1 cellular context compared by ENCODE assay signal in genomic region chr6:126054258-126054702, GRCh38.
TF ChIP-seq lines count a peak whose summit lies in the region.

No MANE protein-coding gene starts in this region.

TF ChIP-seq in K562, 482 proteins besides CTCF, POLR2A, EP300 and RAD21 (continued from another document and continues in another):
- TF ChIP-seq ZNF512 (tag; IDR thresholded peaks at IDR 0.05) (no peak), NFATC3 (IDR thresholded peaks at IDR 0.05) (no peak), ZNF197 (CRISPR knock-in tag; IDR thresholded peaks at IDR 0.05; ENCODE audit: low read depth) (0 out of 2 replicates have a peak, but pooled peaks have one; percentile 41), KAT8 (IDR thresholded peaks at IDR 0.05; ENCODE audit: low read depth) (no peak), NR1H2 (CRISPR knock-in tag; IDR thresholded peaks at IDR 0.05) (no peak), ZNF354B (CRISPR knock-in tag; IDR thresholded peaks at IDR 0.05) (no peak), CGGBP1 (CRISPR knock-in tag; IDR thresholded peaks at IDR 0.05) (no peak), ZBTB26 (CRISPR knock-in tag; IDR thresholded peaks at IDR 0.05) (0 out of 2 replicates have a peak, but pooled peaks have one; percentile 32), POLR2H (tag; IDR thresholded peaks at IDR 0.05; ENCODE audit: low read depth) (no peak), STAT6 (CRISPR knock-in tag; IDR thresholded peaks at IDR 0.05) (no peak), HNRNPUL1 (IDR thresholded peaks at IDR 0.05; ENCODE audit: low read length) (no peak), ZKSCAN3 (CRISPR knock-in tag; IDR thresholded peaks at IDR 0.05) (no peak), E2F4 (CRISPR knock-in tag; IDR thresholded peaks at IDR 0.05; ENCODE audit: low read depth) (no peak), CHAMP1 (IDR thresholded peaks at IDR 0.05) (no peak; the same call in 1 of the 2 replicates), TEAD2 (tag; IDR thresholded peaks at IDR 0.05) (no peak), CC2D1A (IDR thresholded peaks at IDR 0.05) (no peak), ZNF639 (CRISPR knock-in tag; conservative IDR thresholded peaks at IDR 0.05 in 1 of 2, IDR thresholded peaks at IDR 0.05 in 1 of 2) (peak in 1 of 2 experiments; percentile 65; a peak in 1 of 4 replicates), ZNF23 (CRISPR knock-in tag; IDR thresholded peaks at IDR 0.05) (no peak), CEBPB (tag; IDR thresholded peaks at IDR 0.05) (no peak), ZNF347 (CRISPR knock-in tag; IDR thresholded peaks at IDR 0.05; ENCODE audit: low read depth) (no peak), PRDM10 (IDR thresholded peaks at IDR 0.05; ENCODE audit: partially characterized antibody) (no peak), NCOA4 (IDR thresholded peaks at IDR 0.05; ENCODE audit: partially characterized antibody) (no peak), ELF2 (CRISPR knock-in tag; IDR thresholded peaks at IDR 0.05) (no peak), RERE (CRISPR knock-in tag; IDR thresholded peaks at IDR 0.05; ENCODE audit: borderline replicate concordance) (no peak), KLF6 (CRISPR knock-in tag; IDR thresholded peaks at IDR 0.05; ENCODE audit: borderline replicate concordance) (no peak), EP400 (IDR thresholded peaks at IDR 0.05) (peak; percentile 35; the same call in 1 of the 2 replicates), ZBTB43 (CRISPR knock-in tag; IDR thresholded peaks at IDR 0.05) (no peak), PHB2 (IDR thresholded peaks at IDR 0.05; ENCODE audit: low read depth) (no peak), RFX5 (IDR thresholded peaks at IDR 0.05; ENCODE audit: low read depth, low read length) (no peak), ZNF785 (CRISPR knock-in tag; IDR thresholded peaks at IDR 0.05) (no peak), ZNF511 (CRISPR knock-in tag; IDR thresholded peaks at IDR 0.05) (no peak), NR0B1 (IDR thresholded peaks at IDR 0.05; ENCODE audit: partially characterized antibody) (no peak), ZNF76 (CRISPR knock-in tag; IDR thresholded peaks at IDR 0.05; ENCODE audit: borderline replicate concordance) (peak; percentile 53; the same call in 1 of the 2 replicates)
